13 cellular contexts compared by ENCODE assay signal in genomic region chr7:5248201-5248885, GRCh38. TPM values are rescaled to one million over a fixed set of nuclear protein-coding genes. Genes with fewer than 3 reads are reported as not detected.
DNase-seq lines count a peak whose midpoint lies in the region; ATAC-seq and TF ChIP-seq lines count a peak whose summit lies in the region.
"Had no signal": no experiment of that assay in that cellular context is flagged by ENCODE, and none has a peak within 500 bp of the region (broad histone marks: within the 10 kb centered on the region; RNA-seq: fewer than 3 reads in every experiment).

No MANE protein-coding gene starts in this region.

- peaks cover 0 to 8% of the 10 kb centered on the region in 2 donors for H3K9me3 Mint-ChIP-seq in stimulated activated naive CD8-positive, alpha-beta T cell treated with anti-CD3 and anti-CD28 coated beads, Interleukin-15, amount 100 ng/mL, for 72 hours
- no peaks in the 10 kb centered on the region for H3K9me3 Mint-ChIP-seq in activated CD4-positive, alpha-beta memory T cell treated with anti-CD3 and anti-CD28 coated beads, Interleukin-2, amount 10 ng/mL, durations not matched to agents 7 days and 5 days

- peak overlapping the region; percentile 13 for H3K9ac ChIP-seq in endocrine pancreas (ENCODE audit: control insufficient read depth, insufficient read depth, low read length)

- DNase-seq in NCI-H146 (lab: John Stamatoyannopoulos, UW) (peak; percentile 14), NCI-H146 treated with DMSO at 0.1 percent for 48 hours (lab: John Stamatoyannopoulos, UW; ENCODE audit: unreplicated experiment) (no peak), lower lobe of right lung (no peak), T-helper 2 cell (no peak)
- DNase-seq in stimulated activated naive CD8-positive, alpha-beta T cell treated with anti-CD3 and anti-CD28 coated beads, Interleukin-15, amount 100 ng/mL, for 72 hours: no peak
- no peak for DNase-seq in activated CD4-positive, alpha-beta memory T cell treated with anti-CD3 and anti-CD28 coated beads, Interleukin-2, amount 10 ng/mL, durations not matched to agents 7 days and 5 days
- DNase-seq: Kasumi-1, NCI-H2171, occipital lobe, RPMI8226 had no signal

- intact Hi-C loops in lower lobe of right lung (cut with DNase I): no loop called here

- no peak for TF ChIP-seq CTCF in lower lobe of right lung (IDR thresholded peaks at IDR 0.05)

- H3K9me3 ChIP-seq in endocrine pancreas (ENCODE audit: control insufficient read depth, low read length) (no peaks in the 10 kb centered on the region), lower lobe of right lung (no peaks in the 10 kb centered on the region)

- no peaks in the 10 kb centered on the region for H3K27me3 ChIP-seq in endocrine pancreas (ENCODE audit: control insufficient read depth, insufficient read depth, low read length)
- H3K27me3 ChIP-seq in lower lobe of right lung (ENCODE audit: low read depth): no peaks in the 10 kb centered on the region

- H3K27ac Mint-ChIP-seq in stimulated activated naive CD8-positive, alpha-beta T cell treated with anti-CD3 and anti-CD28 coated beads, Interleukin-15, amount 100 ng/mL, for 72 hours: no peak overlapping the region
- H3K27ac Mint-ChIP-seq in activated CD4-positive, alpha-beta memory T cell treated with anti-CD3 and anti-CD28 coated beads, Interleukin-2, amount 10 ng/mL, durations not matched to agents 7 days and 5 days: no peak overlapping the region

- no peaks in the 10 kb centered on the region for H3K36me3 Mint-ChIP-seq in activated CD4-positive, alpha-beta memory T cell treated with anti-CD3 and anti-CD28 coated beads, Interleukin-2, amount 10 ng/mL, durations not matched to agents 7 days and 5 days (ENCODE audit: low read depth)

- WGBS in urinary bladder: 25% methylated on average over 31 of the region's 31 CpGs

- CTCF ChIA-PET in activated CD4-positive, alpha-beta memory T cell treated with anti-CD3 and anti-CD28 coated beads, Interleukin-2, amount 10 ng/mL, durations not matched to agents 7 days and 5 days (lab: Charles Lee): no interaction called here

- H3K4me3 ChIP-seq in endocrine pancreas (ENCODE audit: control insufficient read depth, insufficient read depth, low read length) (no peak overlapping the region), lower lobe of right lung (no peak overlapping the region), urinary bladder (ENCODE audit: low read depth, low read length) (no peak overlapping the region)

- peak overlapping the region; percentile 11 for H3K27ac ChIP-seq in lower lobe of right lung
- peak overlapping the region; percentile 33 for H3K27ac ChIP-seq in urinary bladder (ENCODE audit: low read depth)
- H3K27ac ChIP-seq: 22Rv1 had no signal

- peak; percentile 18 to 52 for ATAC-seq in lower lobe of right lung
- ATAC-seq in stimulated activated naive CD8-positive, alpha-beta T cell treated with anti-CD3 and anti-CD28 coated beads, Interleukin-15, amount 100 ng/mL, for 72 hours: no peak

- H3K27me3 Mint-ChIP-seq in stimulated activated naive CD8-positive, alpha-beta T cell treated with anti-CD3 and anti-CD28 coated beads, Interleukin-15, amount 100 ng/mL, for 72 hours: no peaks in the 10 kb centered on the region
- no peaks in the 10 kb centered on the region for H3K27me3 Mint-ChIP-seq in activated CD4-positive, alpha-beta memory T cell treated with anti-CD3 and anti-CD28 coated beads, Interleukin-2, amount 10 ng/mL, durations not matched to agents 7 days and 5 days

- no peak overlapping the region for H3K4me3 Mint-ChIP-seq in stimulated activated naive CD8-positive, alpha-beta T cell treated with anti-CD3 and anti-CD28 coated beads, Interleukin-15, amount 100 ng/mL, for 72 hours
- no peak overlapping the region for H3K4me3 Mint-ChIP-seq in activated CD4-positive, alpha-beta memory T cell treated with anti-CD3 and anti-CD28 coated beads, Interleukin-2, amount 10 ng/mL, durations not matched to agents 7 days and 5 days

- no peaks in the 10 kb centered on the region for H3K4me1 Mint-ChIP-seq in stimulated activated naive CD8-positive, alpha-beta T cell treated with anti-CD3 and anti-CD28 coated beads, Interleukin-15, amount 100 ng/mL, for 72 hours
- no peaks in the 10 kb centered on the region for H3K4me1 Mint-ChIP-seq in activated CD4-positive, alpha-beta memory T cell treated with anti-CD3 and anti-CD28 coated beads, Interleukin-2, amount 10 ng/mL, durations not matched to agents 7 days and 5 days

- H3K36me3 ChIP-seq in endocrine pancreas (ENCODE audit: control insufficient read depth, insufficient read depth, low read length) (no peaks in the 10 kb centered on the region), lower lobe of right lung (no peaks in the 10 kb centered on the region), urinary bladder (ENCODE audit: insufficient read depth) (no peaks in the 10 kb centered on the region)

- POLR2A ChIA-PET in activated CD4-positive, alpha-beta memory T cell treated with anti-CD3 and anti-CD28 coated beads, Interleukin-2, amount 10 ng/mL, durations not matched to agents 7 days and 5 days (lab: Charles Lee): no interaction called here

- H3K4me1 ChIP-seq in endocrine pancreas (ENCODE audit: control insufficient read depth, insufficient read depth, low read length) (no peaks in the 10 kb centered on the region), lower lobe of right lung (no peaks in the 10 kb centered on the region), urinary bladder (ENCODE audit: insufficient read depth) (no peaks in the 10 kb centered on the region)

RNA-seq across cellular contexts. Expression of gene SLC29A4, which starts 34.4 kb away (rescaled TPM):
- total RNA-seq in lower lobe of right lung: 2.7 TPM
- total RNA-seq in urinary bladder: 2.7 TPM
- polyA plus RNA-seq in urinary bladder: 3.6 TPM
- under 1 TPM; 0.45 to 0.88 TPM for total RNA-seq in activated CD4-positive, alpha-beta memory T cell treated with anti-CD3 and anti-CD28 coated beads, Interleukin-2, amount 10 ng/mL, durations not matched to agents 7 days and 5 days

RNA-seq across cellular contexts. Expression of gene WIPI2, which starts 58.3 kb away (rescaled TPM):
- 59.8 TPM for total RNA-seq in lower lobe of right lung
- total RNA-seq in urinary bladder: 36.9 TPM
- 43.6 TPM for polyA plus RNA-seq in urinary bladder
- 10 to 100 TPM; 59.5 to 60.4 TPM for total RNA-seq in activated CD4-positive, alpha-beta memory T cell treated with anti-CD3 and anti-CD28 coated beads, Interleukin-2, amount 10 ng/mL, durations not matched to agents 7 days and 5 days
